In the genomic region with DNA sequence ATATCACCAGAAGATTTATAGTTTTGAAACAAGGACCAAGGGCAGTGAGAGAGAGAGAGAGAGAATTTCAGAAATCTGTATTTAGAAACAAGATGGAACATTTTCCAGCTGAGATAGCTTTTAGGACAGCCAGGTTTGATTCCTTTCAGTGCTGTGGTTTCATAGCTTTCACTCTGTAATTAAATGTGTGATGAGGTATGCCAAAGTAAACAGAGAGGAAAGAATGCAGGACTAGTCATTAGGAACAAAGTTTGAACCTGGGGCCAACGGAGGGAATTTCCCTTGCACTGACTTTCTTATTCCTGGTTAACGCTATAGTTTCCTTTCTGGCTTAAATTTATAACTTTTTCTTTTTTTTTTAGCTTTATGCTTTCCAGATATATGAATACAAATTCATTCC, we compare ENCODE assay signal across 13 cellular contexts. TPM values are rescaled to one million over a fixed set of nuclear protein-coding genes. Genes with fewer than 3 reads are reported as not detected.
A peak's percentile ranks its signal among the peaks of the same experiment; 100 is the strongest.
DNase-seq lines count a peak whose midpoint lies in the region; ATAC-seq, FAIRE-seq and TF ChIP-seq lines count a peak whose summit lies in the region.
"Had no signal": no experiment of that assay in that cellular context is flagged by ENCODE, and none has a peak within 500 bp of the region (broad histone marks: within the 10 kb centered on the region; RNA-seq: fewer than 3 reads in every experiment).

No MANE protein-coding gene starts in this region.

- no peak for DNase-seq in A549 (ENCODE audit: low read depth in 1 of 2, low spot score in 1 of 2)
- DNase-seq in HFFc6 = peak; percentile 1
- peak in 3 of 4 donors; percentile 39 to 53 (median 49) for DNase-seq in body of pancreas
- DNase-seq in left lung = no peak
- no peak for DNase-seq in kidney
- DNase-seq in natural killer cell treated with Interleukin-12 subunit alpha and Interleukin-12 subunit beta and Interleukin-15 and Interleukin-18, amount 100 ng/mL, for 72 hours (ENCODE audit: low spot score) = no peak
- DNase-seq in SKM-1 treated with dmso at 0.1 percent for 144 hours (lab: John Stamatoyannopoulos, UW; ENCODE audit: unreplicated experiment) = no peak
- no peak for DNase-seq in activated CD4-positive, CD25-positive, alpha-beta regulatory T cell (lab: John Stamatoyannopoulos, UW)
- DNase-seq: activated naive CD4-positive, alpha-beta T cell treated with Interleukin-2 at 50 U/mL for 16 hours; CD4-positive, CD25-positive, alpha-beta regulatory T cell; NCI-H526 treated with DMSO at 0.1 percent for 48 hours; occipital lobe had no signal

- H3K36me3 ChIP-seq in body of pancreas (replicated peaks in 1 of 2; ENCODE audit: insufficient read depth in 1 of 2, low read depth in 2 of 2) = no peaks in the 10 kb centered on the region
- H3K36me3 ChIP-seq in left lung = no peaks in the 10 kb centered on the region
- H3K36me3 ChIP-seq in kidney (ENCODE audit: control insufficient read depth in 1 of 2, insufficient read depth in 2 of 2, low read length in 2 of 2) = no peaks in the 10 kb centered on the region

- no peak overlapping the region for H3K4me3 Mint-ChIP-seq in HFFc6
- H3K4me3 Mint-ChIP-seq in natural killer cell treated with Interleukin-12 subunit alpha and Interleukin-12 subunit beta and Interleukin-15 and Interleukin-18, amount 100 ng/mL, for 72 hours = no peak overlapping the region
- H3K4me3 Mint-ChIP-seq: CD4-positive, CD25-positive, alpha-beta regulatory T cell had no signal

- H3K27me3 Mint-ChIP-seq in HFFc6 (ENCODE audit: insufficient read depth) = peaks cover 6% of the 10 kb centered on the region
- peaks cover 2 to 15% of the 10 kb centered on the region in 2 donors for H3K27me3 Mint-ChIP-seq in natural killer cell treated with Interleukin-12 subunit alpha and Interleukin-12 subunit beta and Interleukin-15 and Interleukin-18, amount 100 ng/mL, for 72 hours

- CTCF ChIA-PET in A549 (lab: Yijun Ruan, JAX) = interaction anchor here (1.4 to 2.6 kb wide), 2 partner anchors 12 to 33 kb away, joined by 3 to 7 read pairs; no protein-coding TSS in a partner anchor

- TF ChIP-seq CTCF in A549 (IDR thresholded peaks at IDR 0.05) = no peak
- no peak for TF ChIP-seq CTCF in HFFc6 (IDR thresholded peaks at IDR 0.05)
- no peak for TF ChIP-seq CTCF in body of pancreas (IDR thresholded peaks at IDR 0.05)
- no peak for TF ChIP-seq CTCF in left lung (IDR thresholded peaks at IDR 0.05)
- no peak for TF ChIP-seq CTCF in kidney (IDR thresholded peaks at IDR 0.05; ENCODE audit: borderline replicate concordance, extremely low read depth, insufficient read depth)

- H3K36me3 Mint-ChIP-seq in HFFc6 (ENCODE audit: low read depth) = no peaks in the 10 kb centered on the region
- H3K36me3 Mint-ChIP-seq in natural killer cell treated with Interleukin-12 subunit alpha and Interleukin-12 subunit beta and Interleukin-15 and Interleukin-18, amount 100 ng/mL, for 72 hours = no peaks in the 10 kb centered on the region
- H3K36me3 Mint-ChIP-seq: CD4-positive, CD25-positive, alpha-beta regulatory T cell had no signal

- ATAC-seq in A549 (no peak), body of pancreas (peak; percentile 94), left lung (peak; percentile 91)
- no peak for ATAC-seq in natural killer cell treated with Interleukin-12 subunit alpha and Interleukin-12 subunit beta and Interleukin-15 and Interleukin-18, amount 100 ng/mL, for 72 hours

- peak overlapping the region; percentile 45 for H3K4me2 ChIP-seq in A549

- no peak overlapping the region; a peak in 1 of 6 replicates for H3K27ac ChIP-seq in A549
- H3K27ac ChIP-seq in body of pancreas = peak overlapping the region in 3 of 4 donors; percentile 41 to 74 (median 44)
- H3K27ac ChIP-seq in left lung = no peak overlapping the region
- peak overlapping the region in 1 of 2 donors; percentile 20 for H3K27ac ChIP-seq in kidney (ENCODE audit: low read depth in 2 of 2, low read length in 2 of 2)
- H3K27ac ChIP-seq: HL-60 had no signal

- TF ChIP-seq EP300 in A549 (IDR thresholded peaks at IDR 0.05) = no peak

- no peaks in the 10 kb centered on the region for H3K27me3 ChIP-seq in body of pancreas
- H3K27me3 ChIP-seq in left lung = no peaks in the 10 kb centered on the region

- H3K9ac ChIP-seq in kidney (ENCODE audit: low read length in 2 of 2) = no peak overlapping the region

- intact Hi-C loops in body of pancreas (cut with DNase I) (no loop called here), left lung (cut with DNase I) (no loop called here), kidney (cut with DNase I) (no loop called here)

- H3K9me3 ChIP-seq in A549 (peaks cover 5% of the 10 kb centered on the region; the same call in 2 of the 3 replicates), body of pancreas (no peaks in the 10 kb centered on the region), left lung (no peaks in the 10 kb centered on the region), kidney (ENCODE audit: control insufficient read depth in 1 of 2, low read length in 2 of 2) (no peaks in the 10 kb centered on the region)

- H3K4me3 ChIP-seq in A549 = no peak overlapping the region
- no peak overlapping the region for H3K4me3 ChIP-seq in body of pancreas
- H3K4me3 ChIP-seq in left lung = no peak overlapping the region
- no peak overlapping the region for H3K4me3 ChIP-seq in kidney (ENCODE audit: low read length in 2 of 2)

- no peak for TF ChIP-seq RAD21 in A549 (conservative IDR thresholded peaks at IDR 0.05 in 1 of 2, IDR thresholded peaks at IDR 0.05 in 1 of 2)

- no peaks in the 10 kb centered on the region for H3K9me3 Mint-ChIP-seq in HFFc6
- no peaks in the 10 kb centered on the region for H3K9me3 Mint-ChIP-seq in natural killer cell treated with Interleukin-12 subunit alpha and Interleukin-12 subunit beta and Interleukin-15 and Interleukin-18, amount 100 ng/mL, for 72 hours

- no peak overlapping the region for H3K27ac Mint-ChIP-seq in HFFc6
- H3K27ac Mint-ChIP-seq in natural killer cell treated with Interleukin-12 subunit alpha and Interleukin-12 subunit beta and Interleukin-15 and Interleukin-18, amount 100 ng/mL, for 72 hours = no peak overlapping the region
- H3K27ac Mint-ChIP-seq: CD4-positive, CD25-positive, alpha-beta regulatory T cell had no signal

- POLR2A ChIA-PET in A549 (lab: Yijun Ruan, JAX) = no interaction called here

- H3K4me1 Mint-ChIP-seq in HFFc6 (ENCODE audit: low read depth) = peaks cover 29% of the 10 kb centered on the region
- H3K4me1 Mint-ChIP-seq in natural killer cell treated with Interleukin-12 subunit alpha and Interleukin-12 subunit beta and Interleukin-15 and Interleukin-18, amount 100 ng/mL, for 72 hours (ENCODE audit: low read depth in 2 of 2) = no peaks in the 10 kb centered on the region
- H3K4me1 Mint-ChIP-seq: CD4-positive, CD25-positive, alpha-beta regulatory T cell had no signal

- FAIRE-seq in A549 (lab: Jason Lieb, UNC) (no peak), kidney (lab: Jason Lieb, UNC) (no peak)

- TF ChIP-seq POLR2A in A549 (IDR thresholded peaks at IDR 0.05; ENCODE audit: low read length) (no peak), body of pancreas (IDR thresholded peaks at IDR 0.05) (no peak)

- WGBS in A549 (ENCODE audit: missing lambda C conversion rate) = 20% methylated on average over 2 of the region's 2 CpGs
- WGBS in body of pancreas, 2 donors = 9 to 10% methylated on average over 2 of the region's 2 CpGs

- peaks cover 28% of the 10 kb centered on the region for H3K4me1 ChIP-seq in A549
- H3K4me1 ChIP-seq in body of pancreas = peaks cover 14% of the 10 kb centered on the region
- H3K4me1 ChIP-seq in left lung = no peaks in the 10 kb centered on the region
- peaks cover 0 to 2% of the 10 kb centered on the region in 2 donors for H3K4me1 ChIP-seq in kidney (ENCODE audit: control insufficient read depth in 1 of 2, insufficient read depth in 1 of 2, low read depth in 1 of 2, low read length in 2 of 2)

TF ChIP-seq in A549, 52 proteins besides CTCF, POLR2A, EP300 and RAD21:
- TF ChIP-seq JUNB (IDR thresholded peaks at IDR 0.05) (0 out of 2 replicates have a peak, but pooled peaks have one; percentile 20), RFX5 (IDR thresholded peaks at IDR 0.05) (no peak)

RNA-seq across cellular contexts. Expression of gene CCL28, which starts 10.0 kb away (rescaled TPM):
- polyA plus RNA-seq in A549 (2011; rRNA removed) = 0.39 and 0.50 TPM in 2 replicates
- polyA plus RNA-seq in A549 (2012; cell fraction: cytosol; rRNA removed) = 0.07 and 0.09 TPM in 2 replicates
- 0.02 and 0.16 TPM in 2 replicates for polyA plus RNA-seq in A549 (2012; cell fraction: nucleus; rRNA removed)
- polyA plus RNA-seq in A549 (2017; fragmentation: RNase III; extraction: RNeasy Plus Mini Kit Qiagen cat#74134 plus additional on column Dnase treatment) = 0.09 to 0.15 TPM (median 0.13 TPM) in 3 replicates
- polyA minus RNA-seq in A549 (2011; rRNA and poly(A)+ RNA removed) = 0.29 and 0.45 TPM in 2 replicates
- under 1 TPM in 1 of 6 experiments, not detected in 5; 0.05 TPM for total RNA-seq in HFFc6 (2021; fragmentation: NEBNext Ultra II Directional; extraction: Animal tissue kit (Norgen Biotek cat#: 25700))
- total RNA-seq in body of pancreas = 10 to 100 TPM; 10.5 to 21.0 TPM
- 1 to 10 TPM; 5.3 to 6.4 TPM for total RNA-seq in left lung
- 22.8 TPM for total RNA-seq in kidney
- polyA plus RNA-seq in kidney (ENCODE audit: insufficient read depth, low read depth, low replicate concordance) = 2.3 TPM
- 10 to 100 TPM in 1 of 2 donors, 1 to 10 TPM in 1; 4.8 to 18.3 TPM for total RNA-seq in natural killer cell treated with Interleukin-12 subunit alpha and Interleukin-12 subunit beta and Interleukin-15 and Interleukin-18, amount 100 ng/mL, for 72 hours

Comparison
In these comparisons a context has a peak if more than half of its experiments do, and no peak if none do; other contexts are left out.
1. ATAC-seq: peak in body of pancreas (single experiment) and left lung (single experiment); none in A549 (0 of 2) and natural killer cell treated with Interleukin-12 subunit alpha and Interleukin-12 subunit beta and Interleukin-15 and Interleukin-18, amount 100 ng/mL, for 72 hours (0 of 2).
2. DNase-seq: peak in HFFc6 (single experiment) and body of pancreas (3 of 4); none in A549 (0 of 2), left lung (0 of 2), kidney (single experiment), natural killer cell treated with Interleukin-12 subunit alpha and Interleukin-12 subunit beta and Interleukin-15 and Interleukin-18, amount 100 ng/mL, for 72 hours (single experiment), SKM-1 treated with dmso at 0.1 percent for 144 hours (single experiment) and activated CD4-positive, CD25-positive, alpha-beta regulatory T cell (0 of 4).
3. H3K27ac ChIP-seq: peak in body of pancreas (3 of 4); none in A549 (0 of 2) and left lung (0 of 2).
4. RNA of gene CCL28, which starts 10.0 kb away (total RNA-seq): 22.8 TPM in kidney (single experiment), 10.5 to 21.0 TPM in body of pancreas, 4.8 to 18.3 TPM in natural killer cell treated with Interleukin-12 subunit alpha and Interleukin-12 subunit beta and Interleukin-15 and Interleukin-18, amount 100 ng/mL, for 72 hours and 5.3 to 6.4 TPM in left lung; 0.05 TPM in HFFc6; every median in the first group is over 4 times any median in the second.